Comparison of ENCODE assay signal across 26 cellular contexts in the genomic region with DNA sequence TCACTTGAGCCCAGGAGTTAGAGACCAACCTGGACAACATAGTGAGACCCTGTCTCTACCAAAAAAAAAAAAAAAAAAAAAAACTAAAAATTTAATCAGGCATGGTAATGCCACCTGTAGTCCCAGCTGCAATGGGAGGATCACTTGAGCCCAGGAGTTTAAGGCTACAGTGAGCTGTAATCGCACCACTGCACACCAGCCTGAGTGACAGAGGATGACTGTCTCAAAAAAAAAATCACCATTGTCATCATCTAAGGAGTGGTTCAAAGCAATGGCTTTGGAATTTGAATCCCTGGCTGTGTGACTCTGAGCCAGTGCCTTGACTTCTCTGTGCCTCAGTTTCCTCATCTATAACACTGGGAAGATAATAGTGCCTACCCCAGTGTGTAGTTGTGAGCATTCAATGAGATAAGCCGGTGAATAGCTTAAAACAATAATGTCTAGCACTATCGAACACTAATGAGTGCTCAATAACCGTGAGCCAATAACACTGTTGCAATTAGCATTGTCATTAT. TPM values are rescaled to one million over a fixed set of nuclear protein-coding genes. Genes with fewer than 3 reads are reported as not detected.
"Had no signal": no experiment of that assay in that cellular context is flagged by ENCODE, and none has a peak within 500 bp of the region (broad histone marks: within the 10 kb centered on the region; RNA-seq: fewer than 3 reads in every experiment).

No MANE protein-coding gene starts in this region.

- H3K27ac ChIP-seq: gastrocnemius medialis, stomach, transverse colon, vagina had no signal

- H3K4me3 ChIP-seq: esophagus muscularis mucosa, gastrocnemius medialis, smooth muscle cell, stomach, transverse colon, vagina had no signal

- ATAC-seq: gastrocnemius medialis; left ventricle myocardium superior; sciatic nerve; stimulated activated memory B cell treated with anti-CD40 and anti-IgM and Interleukin-4, amounts not matched to agents 10 μg/mL and 1 μg/mL and 100 μg/mL, for 72 hours; T-helper 17 cell had no signal

- H3K27me3 ChIP-seq: brain microvascular endothelial cell, esophagus muscularis mucosa, gastrocnemius medialis, transverse colon, vagina had no signal

- H3K9me3 ChIP-seq: esophagus muscularis mucosa, gastrocnemius medialis, stomach, transverse colon, vagina had no signal

- H3K4me1 ChIP-seq: gastrocnemius medialis, stomach, vagina had no signal

- DNase-seq: activated CD4-positive, alpha-beta memory T cell treated with anti-CD3 and anti-CD28 coated beads, Interleukin-2, amount 10 ng/mL, durations not matched to agents 7 days and 5 days; activated CD4-positive, alpha-beta T cell treated with anti-CD3 and anti-CD28 coated beads, Interleukin-2, amount 10 ng/mL, durations not matched to agents 24 days and 14 days; activated CD4-positive, CD25-positive, alpha-beta regulatory T cell; activated gamma-delta T cell; activated T-cell treated with anti-CD3 and anti-CD28 coated beads for 4 hours; anterior cingulate cortex; caudate nucleus; effector memory CD4-positive, alpha-beta T cell; gastrocnemius medialis; hippocampal formation; left ventricle myocardium superior; mammary epithelial cell; midbrain; nephron progenitor cell; nucleus accumbens; stimulated activated CD4-positive, alpha-beta T cell treated with anti-CD3 and anti-CD28 coated beads, Interleukin-15, amount 100 ng/mL, for 24 hours; stomach; T-helper 17 cell; transverse colon had no signal

- H3K36me3 ChIP-seq: brain microvascular endothelial cell, esophagus muscularis mucosa, gastrocnemius medialis, stomach, transverse colon, vagina had no signal

RNA-seq across cellular contexts. Expression of a gene that starts 11.5 kb away (rescaled TPM):
- total RNA-seq: activated CD4-positive, alpha-beta memory T cell treated with anti-CD3 and anti-CD28 coated beads, Interleukin-2, amount 10 ng/mL, durations not matched to agents 7 days and 5 days; activated CD4-positive, alpha-beta T cell treated with anti-CD3 and anti-CD28 coated beads, Interleukin-2, amount 10 ng/mL, durations not matched to agents 24 days and 14 days; esophagus muscularis mucosa; gastrocnemius medialis; left ventricle myocardium superior; mammary epithelial cell; sciatic nerve; smooth muscle cell; T-helper 17 cell; temporal lobe; transverse colon; vagina had no signal
